Comparison of ENCODE assay signal across 16 cellular contexts in the genomic region with DNA sequence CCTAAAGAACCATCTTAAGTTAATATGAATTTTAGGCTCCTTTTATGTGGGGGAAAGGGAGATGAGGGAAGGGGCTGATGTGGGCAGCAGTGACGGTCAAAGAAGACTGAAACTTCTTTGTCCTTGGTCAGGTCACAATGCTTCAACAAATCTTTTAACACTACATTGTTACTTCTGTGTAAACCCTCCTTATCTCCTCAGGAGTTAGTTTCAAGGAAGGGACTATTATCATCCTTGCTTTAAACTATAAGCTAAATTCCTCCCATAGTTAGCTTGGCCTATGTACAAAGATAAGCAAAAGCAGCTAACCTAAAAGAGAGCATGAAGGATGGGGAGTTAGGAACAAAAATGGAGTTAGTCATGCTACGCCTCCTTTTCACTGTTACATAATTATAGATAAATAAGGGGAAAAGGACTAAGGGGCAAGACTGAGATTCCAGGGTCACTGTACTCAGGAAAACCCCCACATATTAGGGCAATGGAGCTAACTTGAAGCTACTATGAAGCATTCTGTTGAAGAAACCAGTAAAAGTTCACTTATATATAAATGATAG.
"Had no signal": no experiment of that assay in that cellular context is flagged by ENCODE, and none has a peak within 500 bp of the region (broad histone marks: within the 10 kb centered on the region; RNA-seq: fewer than 3 reads in every experiment).

No MANE protein-coding gene starts in this region.

- H2AFZ ChIP-seq: parathyroid adenoma had no signal

- DNase-seq: activated CD4-positive, alpha-beta T cell treated with anti-CD3 and anti-CD28 coated beads for 1 hour; activated effector memory CD4-positive, alpha-beta T cell treated with Interleukin-2 at 50 U/mL for 16 hours; adrenal gland; dorsolateral prefrontal cortex; islet precursor cell; naive B cell; stimulated activated CD4-positive, alpha-beta T cell treated with anti-CD3 and anti-CD28 coated beads, Interleukin-2, amount 100 ng/mL, for 24 hours had no signal

- H3K27me3 Mint-ChIP-seq: naive B cell had no signal

- H3K27ac ChIP-seq: adrenal gland, cardiac muscle cell, dorsolateral prefrontal cortex, neutrophil, parathyroid adenoma, SJSA1, VCaP had no signal

- FAIRE-seq: endometrium had no signal

- H3K36me3 ChIP-seq: adrenal gland, cardiac muscle cell, neutrophil, SJSA1 had no signal

- H3K27me3 ChIP-seq: adrenal gland, cardiac muscle cell, dorsolateral prefrontal cortex, neutrophil, SJSA1 had no signal

- ATAC-seq: esophagus mucosa had no signal

- H3K36me3 Mint-ChIP-seq: stimulated activated effector memory CD8-positive, alpha-beta T cell treated with anti-CD3 and anti-CD28 coated beads, Interleukin-12 subunit alpha, Interleukin-12 subunit beta, amount 100 ng/mL, for 72 hours had no signal

- H3K9me3 ChIP-seq: adrenal gland, neutrophil, SJSA1 had no signal

- H3K79me2 ChIP-seq: parathyroid adenoma had no signal

- H3K4me1 ChIP-seq: adrenal gland, parathyroid adenoma, SJSA1 had no signal

- H3K4me3 ChIP-seq: adrenal gland, cardiac muscle cell, dorsolateral prefrontal cortex, lung, SJSA1 had no signal

- H3K4me3 Mint-ChIP-seq: naive B cell; stimulated activated effector memory CD8-positive, alpha-beta T cell treated with anti-CD3 and anti-CD28 coated beads, Interleukin-12 subunit alpha, Interleukin-12 subunit beta, amount 100 ng/mL, for 72 hours had no signal

- H3K9ac ChIP-seq: parathyroid adenoma had no signal

- H3K9me3 Mint-ChIP-seq: naive B cell; stimulated activated effector memory CD8-positive, alpha-beta T cell treated with anti-CD3 and anti-CD28 coated beads, Interleukin-12 subunit alpha, Interleukin-12 subunit beta, amount 100 ng/mL, for 72 hours had no signal

- H3K27ac Mint-ChIP-seq: naive B cell had no signal
